ENCODE assay signal across 23 cellular contexts in genomic region chr12:6842075-6842474, GRCh38. TPM values are rescaled to one million over a fixed set of nuclear protein-coding genes. Genes with fewer than 3 reads are reported as not detected.
"Had no signal": no experiment of that assay in that cellular context is flagged by ENCODE, and none has a peak within 500 bp of the region (broad histone marks: within the 10 kb centered on the region; RNA-seq: fewer than 3 reads in every experiment).

No MANE protein-coding gene starts in this region.

- H3K9ac ChIP-seq: KMS-11, SK-N-SH had no signal

- H3K27ac ChIP-seq: HL-60, KMS-11 had no signal

- H3K4me3 Mint-ChIP-seq: IgD-negative memory B cell had no signal

- H3K4me3 ChIP-seq: K562 had no signal

- H3K27me3 Mint-ChIP-seq: IgD-negative memory B cell had no signal

- ATAC-seq: K562 had no signal

- H3K36me3 Mint-ChIP-seq: IgD-negative memory B cell had no signal

- H3K4me2 ChIP-seq: KMS-11, SK-N-SH had no signal

- H3K9me2 ChIP-seq: SK-N-SH had no signal

- DNase-seq: MV-4-11, NCI-H1048, NCI-H1105 treated with DMSO at 0.1 percent for 48 hours, NCI-H1417 treated with DMSO at 0.1 percent for 48 hours, NCI-H187, NCI-H2029, NCI-H2081 treated with DMSO at 0.1 percent for 48 hours, NCI-H2171, NCI-H226, NCI-H446, NCI-H510A, NCI-H524 treated with DMSO at 0.1 percent for 48 hours, NCI-H69, NCI-H774, RPMI8226, SHP77, SK-N-SH had no signal

- H3K9me3 ChIP-seq: SK-N-SH had no signal

- FAIRE-seq: K562, RCC 7860 had no signal

- H3K27ac Mint-ChIP-seq: IgD-negative memory B cell had no signal

- H3K9me3 Mint-ChIP-seq: IgD-negative memory B cell had no signal

RNA-seq across cellular contexts. Expression of gene GNB3, which starts 1.4 kb away (rescaled TPM):
- total RNA-seq: MCF 10A had no signal
- polyA plus RNA-seq: IgD-negative memory B cell had no signal

RNA-seq across cellular contexts. Expression of gene P3H3, which starts 13.9 kb away (rescaled TPM):
- polyA plus RNA-seq: IgD-negative memory B cell had no signal

RNA-seq across cellular contexts. Expression of gene GPR162, which starts 20.5 kb away (rescaled TPM):
- total RNA-seq: MCF 10A had no signal
- polyA plus RNA-seq: IgD-negative memory B cell had no signal
